In genomic region chr19:16117594-16118033, GRCh38 we compare ENCODE assay signal across 12 cellular contexts. TPM values are rescaled to one million over a fixed set of nuclear protein-coding genes. Genes with fewer than 3 reads are reported as not detected.
A peak's percentile ranks its signal among the peaks of the same experiment; 100 is the strongest.
DNase-seq lines count a peak whose midpoint lies in the region; ATAC-seq and TF ChIP-seq lines count a peak whose summit lies in the region.
"Had no signal": no experiment of that assay in that cellular context is flagged by ENCODE, and none has a peak within 500 bp of the region (broad histone marks: within the 10 kb centered on the region; RNA-seq: fewer than 3 reads in every experiment).

No MANE protein-coding gene starts in this region.

- peaks cover 49% of the 10 kb centered on the region for H3K4me1 Mint-ChIP-seq in activated CD4-positive, alpha-beta T cell treated with anti-CD3 and anti-CD28 coated beads, Interleukin-2, amount 10 ng/mL, durations not matched to agents 24 days and 14 days

- 0 out of 2 replicates have a peak, but pooled peaks cover 3% of the 10 kb centered on the region for H3F3A ChIP-seq in OCI-LY1 (ENCODE audit: insufficient read depth, low read length)

- intact Hi-C loops in activated CD4-positive, alpha-beta T cell treated with anti-CD3 and anti-CD28 coated beads, Interleukin-2, amount 10 ng/mL, durations not matched to agents 24 days and 14 days (cut with micrococcal nuclease), result loop anchor here (2.0 kb wide), 1 partner anchor 25 kb away; the partner anchor contains the start of gene HSH2D
- intact Hi-C loops in stomach (cut with DNase I; ENCODE audit: low total_unique reads), result no loop called here

- H2AFZ ChIP-seq in OCI-LY1 (ENCODE audit: low read length), result no peak overlapping the region

- no peaks in the 10 kb centered on the region for H4K20me1 ChIP-seq in OCI-LY1 (ENCODE audit: insufficient read depth, low read length)

- H3K79me2 ChIP-seq in OCI-LY1 (ENCODE audit: insufficient read depth, low read length), result peaks cover 15% of the 10 kb centered on the region

- H3K4me2 ChIP-seq in OCI-LY1 (ENCODE audit: low read length), result peak overlapping the region; percentile 57

- WGBS in stomach, 5 donors, result 78 to 88% (median 85%) methylated on average over 11 of the region's 11 CpGs

- H3K36me3 Mint-ChIP-seq in activated CD4-positive, alpha-beta T cell treated with anti-CD3 and anti-CD28 coated beads, Interleukin-2, amount 10 ng/mL, durations not matched to agents 24 days and 14 days (ENCODE audit: low read depth), result peaks cover 61% of the 10 kb centered on the region

- H3K9ac ChIP-seq in OCI-LY1 (ENCODE audit: low read length), result peak overlapping the region; percentile 47

- no peaks in the 10 kb centered on the region for H3K27me3 ChIP-seq in OCI-LY1 (ENCODE audit: insufficient read depth, low read length)
- H3K27me3 ChIP-seq in stomach, result no peaks in the 10 kb centered on the region
- H3K27me3 ChIP-seq: testis had no signal

- TF ChIP-seq POLR2A in stomach (IDR thresholded peaks at IDR 0.05), result no peak

- no peak for TF ChIP-seq EP300 in stomach (IDR thresholded peaks at IDR 0.05)

- ATAC-seq in HG02763 (IDR thresholded peaks at IDR 0.05; ENCODE audit: unreplicated experiment), result no peak

- H3K36me3 ChIP-seq in OCI-LY1 (ENCODE audit: insufficient read depth, low read length) (peaks cover 51% of the 10 kb centered on the region), stomach (peaks cover 55 to 65% (median 62%) of the 10 kb centered on the region in 4 donors)

- H3K9me3 ChIP-seq in OCI-LY1 (ENCODE audit: low read length) (no peaks in the 10 kb centered on the region), stomach (no peaks in the 10 kb centered on the region)
- H3K9me3 ChIP-seq: testis had no signal

- H3K9me3 Mint-ChIP-seq in activated CD4-positive, alpha-beta T cell treated with anti-CD3 and anti-CD28 coated beads, Interleukin-2, amount 10 ng/mL, durations not matched to agents 24 days and 14 days, result no peaks in the 10 kb centered on the region

- peak overlapping the region; percentile 94 for H3K27ac Mint-ChIP-seq in activated CD4-positive, alpha-beta T cell treated with anti-CD3 and anti-CD28 coated beads, Interleukin-2, amount 10 ng/mL, durations not matched to agents 24 days and 14 days

- H3K27ac ChIP-seq in OCI-LY1 (ENCODE audit: low read depth, low read length, poor library complexity, severe bottlenecking), result peak overlapping the region; percentile 97
- H3K27ac ChIP-seq in stomach, result peak overlapping the region in 3 of 5 donors; percentile 34 to 80 (median 67)
- H3K27ac ChIP-seq: testis had no signal

- peak overlapping the region; percentile 73 for H3K4me3 Mint-ChIP-seq in activated CD4-positive, alpha-beta T cell treated with anti-CD3 and anti-CD28 coated beads, Interleukin-2, amount 10 ng/mL, durations not matched to agents 24 days and 14 days

- H3K4me3 ChIP-seq in OCI-LY1 (ENCODE audit: low read depth, low read length, poor library complexity, severe bottlenecking), result peak overlapping the region; percentile 20
- H3K4me3 ChIP-seq in choroid plexus epithelial cell (ENCODE audit: low read depth, low read length), result no peak overlapping the region
- H3K4me3 ChIP-seq in stomach, result no peak overlapping the region
- H3K4me3 ChIP-seq: testis had no signal

- no peaks in the 10 kb centered on the region for H3K9me2 ChIP-seq in OCI-LY1 (ENCODE audit: low read depth, low read length)

- H3K4me1 ChIP-seq in OCI-LY1 (ENCODE audit: insufficient read depth, low read length, severe bottlenecking), result peaks cover 67% of the 10 kb centered on the region
- H3K4me1 ChIP-seq in stomach, result peaks cover 38 to 68% (median 60%) of the 10 kb centered on the region in 4 donors

- no peaks in the 10 kb centered on the region for H3K27me3 Mint-ChIP-seq in activated CD4-positive, alpha-beta T cell treated with anti-CD3 and anti-CD28 coated beads, Interleukin-2, amount 10 ng/mL, durations not matched to agents 24 days and 14 days

- DNase-seq in activated CD4-positive, alpha-beta T cell treated with anti-CD3 and anti-CD28 coated beads, Interleukin-2, amount 10 ng/mL, durations not matched to agents 24 days and 14 days, result no peak
- DNase-seq in activated CD4-positive, alpha-beta T cell treated with anti-CD3 and anti-CD28 coated beads for 4 hours, result no peak
- DNase-seq in choroid plexus epithelial cell (ENCODE audit: low read depth) (no peak), stomach (no peak), NCI-H2029 treated with DMSO at 0.1 percent for 48 hours (lab: John Stamatoyannopoulos, UW) (no peak)
- no peak for DNase-seq in stimulated activated CD4-positive, alpha-beta T cell treated with anti-CD3 and anti-CD28 coated beads, Interleukin-4, amount 100 ng/mL, for 4 hours
- DNase-seq: activated effector memory CD4-positive, alpha-beta T cell treated with anti-CD3 and anti-CD28 coated beads, Interleukin-2, amount 50 U/mL, for 16 hours; testis had no signal

- peak; percentile 58; the same call in 1 of the 2 replicates for TF ChIP-seq CTCF in OCI-LY1 (IDR thresholded peaks at IDR 0.05; ENCODE audit: low read length)
- TF ChIP-seq CTCF in choroid plexus epithelial cell (conservative IDR thresholded peaks at IDR 0.05; ENCODE audit: low read depth, low read length), result peak; percentile 34
- no peak for TF ChIP-seq CTCF in stomach (IDR thresholded peaks at IDR 0.05)

RNA-seq across cellular contexts. Expression of gene RAB8A, which starts 5.9 kb away (rescaled TPM):
- 227 and 247 TPM in 2 replicates for total RNA-seq in activated CD4-positive, alpha-beta T cell treated with anti-CD3 and anti-CD28 coated beads, Interleukin-2, amount 10 ng/mL, durations not matched to agents 24 days and 14 days
- total RNA-seq in stomach, result 10 to 100 TPM in 3 of 5 donors, 1 to 10 TPM in 2; 1.8 to 49.4 (median 11.2) TPM
- 10 to 100 TPM; 25.4 to 63.4 (median 39.4) TPM for polyA plus RNA-seq in stomach

RNA-seq across cellular contexts. Expression of gene HSH2D, which starts 25.9 kb away (rescaled TPM):
- total RNA-seq in activated CD4-positive, alpha-beta T cell treated with anti-CD3 and anti-CD28 coated beads, Interleukin-2, amount 10 ng/mL, durations not matched to agents 24 days and 14 days, result 22.7 and 23.1 TPM in 2 replicates
- total RNA-seq in stomach, result 10 to 100 TPM in 3 of 5 donors, 1 to 10 TPM in 2; 6.2 to 24.5 (median 10.6) TPM
- 10 to 100 TPM in 1 of 3 donors, 1 to 10 TPM in 2; 8.2 to 17.7 (median 8.2) TPM for polyA plus RNA-seq in stomach

RNA-seq across cellular contexts. Expression of gene TPM4, which starts 41.3 kb away (rescaled TPM):
- total RNA-seq in activated CD4-positive, alpha-beta T cell treated with anti-CD3 and anti-CD28 coated beads, Interleukin-2, amount 10 ng/mL, durations not matched to agents 24 days and 14 days, result 283 and 291 TPM in 2 replicates
- 100 to 1,000 TPM; 167 to 609 (median 275) TPM for total RNA-seq in stomach
- 100 to 1,000 TPM; 185 to 475 (median 427) TPM for polyA plus RNA-seq in stomach

RNA-seq across cellular contexts. Expression of gene CIB3, which starts 55.7 kb away (rescaled TPM):
- total RNA-seq in activated CD4-positive, alpha-beta T cell treated with anti-CD3 and anti-CD28 coated beads, Interleukin-2, amount 10 ng/mL, durations not matched to agents 24 days and 14 days, result not detected in 2 replicates
- not detected for total RNA-seq in stomach
- polyA plus RNA-seq in stomach, result not detected
- total RNA-seq: epithelial cell of proximal tubule, liver, testis had no signal
- polyA plus RNA-seq: liver had no signal

Comparison
In these comparisons a context has a peak if more than half of its experiments do, and no peak if none do; other contexts are left out.
1. CTCF ChIP-seq: peak in OCI-LY1 (single experiment) and choroid plexus epithelial cell (single experiment); none in stomach (0 of 7).